9 cellular contexts compared by ENCODE assay signal in the genomic region with DNA sequence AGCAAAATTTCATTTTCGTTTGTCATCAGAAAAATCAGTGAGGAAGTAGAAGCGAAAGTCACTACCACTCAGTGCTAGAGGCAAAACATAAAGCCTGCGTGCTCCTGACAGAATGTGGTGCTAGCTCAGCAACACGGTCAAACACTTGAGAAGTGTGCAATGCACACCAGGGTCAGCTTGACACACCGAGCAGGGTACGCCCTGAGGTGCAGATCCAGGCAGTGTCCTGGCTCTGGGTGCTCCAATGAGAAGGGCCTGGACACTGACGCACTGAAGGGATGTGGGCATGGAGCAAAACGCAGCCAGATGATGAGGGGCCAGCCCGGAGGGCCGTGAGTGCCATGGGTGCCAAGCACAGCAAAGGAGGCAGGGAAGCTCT. TPM values are rescaled to one million over a fixed set of nuclear protein-coding genes. Genes with fewer than 3 reads are reported as not detected.
DNase-seq lines count a peak whose midpoint lies in the region; ATAC-seq and TF ChIP-seq lines count a peak whose summit lies in the region.
"Had no signal": no experiment of that assay in that cellular context is flagged by ENCODE, and none has a peak within 500 bp of the region (broad histone marks: within the 10 kb centered on the region; RNA-seq: fewer than 3 reads in every experiment).

No MANE protein-coding gene starts in this region.

- no peak for TF ChIP-seq CTCF in left ventricle myocardium inferior (IDR thresholded peaks at IDR 0.05; ENCODE audit: borderline replicate concordance)

- DNase-seq in left ventricle myocardium inferior: no peak
- no peak for DNase-seq in NCI-H1694 treated with DMSO at 0.1 percent for 48 hours (lab: John Stamatoyannopoulos, UW)
- DNase-seq in HT-29 (ENCODE audit: low spot score): no peak
- no peak for DNase-seq in hypothalamus (lab: John Stamatoyannopoulos, UW)
- no peak for DNase-seq in COLO668 (lab: John Stamatoyannopoulos, UW; ENCODE audit: unreplicated experiment)

- intact Hi-C loops in left ventricle myocardium inferior (cut with micrococcal nuclease): loop anchor here (5.0 kb wide), 1 partner anchor 163 kb away; no protein-coding TSS in a partner anchor

- ATAC-seq in GM18499 (IDR thresholded peaks at IDR 0.05; ENCODE audit: insufficient read depth, unreplicated experiment) (peak; percentile 33), GM21576 (IDR thresholded peaks at IDR 0.05; ENCODE audit: unreplicated experiment) (peak; percentile 44)

- peak overlapping the region; percentile 56 for H3K4me3 ChIP-seq in left ventricle myocardium inferior

- H3K36me3 ChIP-seq in KOPT-K1 (ENCODE audit: insufficient read depth, low read length) (peaks cover 32% of the 10 kb centered on the region), left ventricle myocardium inferior (peaks cover 16% of the 10 kb centered on the region)

- H3K4me1 ChIP-seq in left ventricle myocardium inferior: peaks cover 8% of the 10 kb centered on the region

- no peaks in the 10 kb centered on the region for H3K27me3 ChIP-seq in left ventricle myocardium inferior (ENCODE audit: low read depth)

- no peaks in the 10 kb centered on the region for H3K9me3 ChIP-seq in KOPT-K1 (ENCODE audit: insufficient read depth, low read length, poor library complexity, severe bottlenecking)
- no peaks in the 10 kb centered on the region for H3K9me3 ChIP-seq in left ventricle myocardium inferior (replicated peaks)

- peak overlapping the region; percentile 55 for H3K27ac ChIP-seq in KOPT-K1 (ENCODE audit: low read depth, low read length, poor library complexity, severe bottlenecking)
- H3K27ac ChIP-seq in left ventricle myocardium inferior (replicated peaks): peak overlapping the region; percentile 84
- H3K27ac ChIP-seq: epithelial cell of prostate had no signal

RNA-seq across cellular contexts. Expression of a gene that starts 5.9 kb away (rescaled TPM):
- 13.4 TPM for total RNA-seq in left ventricle myocardium inferior
- 270 and 281 TPM in 2 replicates for total RNA-seq in HT-29 (2014; rRNA removed; shearing (Covaris generic))

RNA-seq across cellular contexts. Expression of a gene that starts 48.8 kb away (rescaled TPM):
- 12.3 TPM for total RNA-seq in left ventricle myocardium inferior
- total RNA-seq in HT-29 (2014; rRNA removed; shearing (Covaris generic)): 26.5 and 28.4 TPM in 2 replicates

Comparison
In these comparisons a context has a peak if more than half of its experiments do, and no peak if none do; other contexts are left out.
1. RNA of a gene that starts 5.9 kb away (total RNA-seq): 270 to 281 TPM in HT-29; 13.4 TPM in left ventricle myocardium inferior (single experiment); every median in the first group is over 10 times any median in the second.